Comparison of ENCODE assay signal across 1 cellular context in genomic region chr13:40064154-40064713, GRCh38.
TF ChIP-seq lines count a peak whose summit lies in the region.

No MANE protein-coding gene starts in this region.

TF ChIP-seq in HEK293, 187 proteins besides CTCF, POLR2A, EP300 and RAD21 (continued from another document):
- TF ChIP-seq, protein P1, sequence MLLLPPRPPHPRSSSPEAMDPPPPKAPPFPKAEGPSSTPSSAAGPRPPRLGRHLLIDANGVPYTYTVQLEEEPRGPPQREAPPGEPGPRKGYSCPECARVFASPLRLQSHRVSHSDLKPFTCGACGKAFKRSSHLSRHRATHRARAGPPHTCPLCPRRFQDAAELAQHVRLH (tag by site-specific recombination; IDR thresholded peaks at IDR 0.05): no peak
